Comparison of ENCODE assay signal across 1 cellular context in the genomic region with DNA sequence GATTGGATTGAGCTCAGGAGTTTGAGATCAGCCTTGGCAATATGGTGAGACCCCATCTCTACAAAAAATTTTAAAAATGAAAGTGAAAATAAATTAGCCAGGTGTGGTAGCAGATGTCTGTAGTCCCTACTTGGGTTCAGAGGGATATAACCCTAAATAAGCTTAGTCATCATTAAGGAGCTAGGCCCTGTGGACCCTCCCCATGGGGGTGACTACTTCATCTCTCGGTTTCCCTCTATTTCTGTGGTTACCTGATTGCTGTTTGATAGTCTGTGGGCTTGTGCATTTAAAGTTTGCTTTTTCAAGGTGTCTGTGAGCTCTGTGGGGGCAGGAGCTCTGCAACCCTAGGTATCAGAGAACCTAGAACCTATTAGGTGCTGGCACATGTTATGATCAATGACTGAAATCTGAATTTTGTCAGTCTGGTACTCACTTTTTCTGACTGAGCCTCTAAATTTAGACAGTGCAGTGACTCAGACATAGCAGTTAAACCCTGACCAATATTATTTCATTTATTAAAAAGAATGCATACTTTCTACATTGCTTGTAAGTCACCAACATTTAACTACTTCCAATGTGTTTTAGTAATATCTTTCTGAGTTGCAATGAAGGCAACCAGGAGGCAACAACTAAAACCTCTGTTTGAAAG.
TF ChIP-seq lines count a peak whose summit lies in the region.

No MANE protein-coding gene starts in this region.

TF ChIP-seq in IMR-90, 13 proteins besides CTCF, POLR2A, EP300 and RAD21:
- TF ChIP-seq NFE2L2 (IDR thresholded peaks at IDR 0.05; ENCODE audit: low read depth, low read length) (peak; percentile 29; the same call in 1 of the 2 replicates), CEBPB (IDR thresholded peaks at IDR 0.05; ENCODE audit: low read depth, low read length) (no peak), MAFK (IDR thresholded peaks at IDR 0.05; ENCODE audit: low read depth, low read length) (peak; percentile 84)
